Comparison of ENCODE assay signal across 1 cellular context in the genomic region with DNA sequence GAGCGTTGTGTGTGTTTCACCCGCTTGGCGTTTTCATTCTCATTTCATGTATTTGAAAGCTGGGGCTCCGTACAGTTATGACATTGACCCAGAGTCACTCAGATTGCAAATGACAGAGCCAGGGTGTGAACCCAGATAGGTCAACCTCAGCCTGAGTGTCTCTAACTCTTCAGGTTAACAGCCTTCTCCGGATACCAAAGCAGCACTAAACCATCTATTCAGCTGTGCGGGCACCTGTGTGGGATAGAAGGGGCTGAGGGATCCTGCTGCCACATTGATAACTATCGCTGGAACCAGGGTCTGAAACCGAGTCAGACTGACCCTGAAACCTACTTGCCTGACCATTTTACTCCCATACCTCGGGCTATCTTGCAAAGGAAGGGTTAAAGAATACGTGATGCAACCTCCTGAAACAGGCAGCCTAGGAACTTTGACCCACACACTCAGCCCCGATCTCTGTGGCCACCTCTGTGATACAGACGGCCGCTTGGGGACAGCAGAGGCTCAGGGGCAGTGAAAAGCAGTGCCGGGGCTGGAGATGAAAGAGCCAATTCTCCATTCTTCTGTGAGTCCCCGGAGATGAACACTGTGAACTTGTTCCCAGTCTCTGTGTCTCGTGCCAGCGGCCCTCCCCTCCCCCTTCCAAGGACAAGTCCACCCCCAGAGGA.
TF ChIP-seq lines count a peak whose summit lies in the region.

No MANE protein-coding gene starts in this region.

TF ChIP-seq in HepG2, 621 proteins besides CTCF, POLR2A, EP300 and RAD21 (continued from another document and continues in another):
- TF ChIP-seq, protein P1, sequence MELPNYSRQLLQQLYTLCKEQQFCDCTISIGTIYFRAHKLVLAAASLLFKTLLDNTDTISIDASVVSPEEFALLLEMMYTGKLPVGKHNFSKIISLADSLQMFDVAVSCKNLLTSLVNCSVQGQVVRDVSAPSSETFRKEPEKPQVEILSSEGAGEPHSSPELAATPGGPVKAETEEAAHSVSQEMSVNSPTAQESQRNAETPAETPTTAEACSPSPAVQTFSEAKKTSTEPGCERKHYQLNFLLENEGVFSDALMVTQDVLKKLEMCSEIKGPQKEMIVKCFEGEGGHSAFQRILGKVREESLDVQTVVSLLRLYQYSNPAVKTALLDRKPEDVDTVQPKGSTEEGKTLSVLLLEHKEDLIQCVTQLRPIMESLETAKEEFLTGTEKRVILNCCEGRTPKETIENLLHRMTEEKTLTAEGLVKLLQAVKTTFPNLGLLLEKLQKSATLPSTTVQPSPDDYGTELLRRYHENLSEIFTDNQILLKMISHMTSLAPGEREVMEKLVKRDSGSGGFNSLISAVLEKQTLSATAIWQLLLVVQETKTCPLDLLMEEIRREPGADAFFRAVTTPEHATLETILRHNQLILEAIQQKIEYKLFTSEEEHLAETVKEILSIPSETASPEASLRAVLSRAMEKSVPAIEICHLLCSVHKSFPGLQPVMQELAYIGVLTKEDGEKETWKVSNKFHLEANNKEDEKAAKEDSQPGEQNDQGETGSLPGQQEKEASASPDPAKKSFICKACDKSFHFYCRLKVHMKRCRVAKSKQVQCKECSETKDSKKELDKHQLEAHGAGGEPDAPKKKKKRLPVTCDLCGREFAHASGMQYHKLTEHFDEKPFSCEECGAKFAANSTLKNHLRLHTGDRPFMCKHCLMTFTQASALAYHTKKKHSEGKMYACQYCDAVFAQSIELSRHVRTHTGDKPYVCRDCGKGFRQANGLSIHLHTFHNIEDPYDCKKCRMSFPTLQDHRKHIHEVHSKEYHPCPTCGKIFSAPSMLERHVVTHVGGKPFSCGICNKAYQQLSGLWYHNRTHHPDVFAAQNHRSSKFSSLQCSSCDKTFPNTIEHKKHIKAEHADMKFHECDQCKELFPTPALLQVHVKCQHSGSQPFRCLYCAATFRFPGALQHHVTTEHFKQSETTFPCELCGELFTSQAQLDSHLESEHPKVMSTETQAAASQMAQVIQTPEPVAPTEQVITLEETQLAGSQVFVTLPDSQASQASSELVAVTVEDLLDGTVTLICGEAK (IDR thresholded peaks at IDR 0.05): no peak
- TF ChIP-seq, protein P1 (CRISPR knock-in tag; IDR thresholded peaks at IDR 0.05): no peak
- TF ChIP-seq ZC3H13 (CRISPR knock-in tag; IDR thresholded peaks at IDR 0.05) (no peak), ZNF142 (CRISPR knock-in tag; IDR thresholded peaks at IDR 0.05) (no peak), HDAC2 (CRISPR knock-in tag; IDR thresholded peaks at IDR 0.05) (peak; percentile 82), ZFP36L1 (CRISPR knock-in tag; IDR thresholded peaks at IDR 0.05) (0 out of 2 replicates have a peak, but pooled peaks have one; percentile 28), ZNF574 (CRISPR knock-in tag; IDR thresholded peaks at IDR 0.05) (peak; percentile 83), EED (CRISPR knock-in tag; IDR thresholded peaks at IDR 0.05) (peak; percentile 67), ZSCAN21 (CRISPR knock-in tag; IDR thresholded peaks at IDR 0.05; ENCODE audit: borderline replicate concordance) (peak; percentile 82; the same call in 1 of the 2 replicates), RORA (CRISPR knock-in tag; IDR thresholded peaks at IDR 0.05) (no peak), AHR (CRISPR knock-in tag; IDR thresholded peaks at IDR 0.05) (peak; percentile 46; the same call in 1 of the 2 replicates), ZNF75D (CRISPR knock-in tag; IDR thresholded peaks at IDR 0.05; ENCODE audit: borderline replicate concordance) (no peak), ZNF510 (CRISPR knock-in tag; IDR thresholded peaks at IDR 0.05; ENCODE audit: low read depth) (0 out of 2 replicates have a peak, but pooled peaks have one; percentile 55), MAX (IDR thresholded peaks at IDR 0.05) (peak; percentile 25; the same call in 1 of the 2 replicates), ZNF773 (CRISPR knock-in tag; IDR thresholded peaks at IDR 0.05; ENCODE audit: borderline replicate concordance) (no peak), ZMYM4 (CRISPR knock-in tag; IDR thresholded peaks at IDR 0.05) (peak; percentile 98), ARID2 (CRISPR knock-in tag; IDR thresholded peaks at IDR 0.05; ENCODE audit: borderline replicate concordance) (no peak), SMYD3 (CRISPR knock-in tag; IDR thresholded peaks at IDR 0.05) (no peak), ZNF136 (CRISPR knock-in tag; IDR thresholded peaks at IDR 0.05; ENCODE audit: low read depth) (peak; percentile 90; the same call in 1 of the 2 replicates), ATRX (CRISPR knock-in tag; IDR thresholded peaks at IDR 0.05; ENCODE audit: borderline replicate concordance) (no peak)
- TF ChIP-seq, protein P2, sequence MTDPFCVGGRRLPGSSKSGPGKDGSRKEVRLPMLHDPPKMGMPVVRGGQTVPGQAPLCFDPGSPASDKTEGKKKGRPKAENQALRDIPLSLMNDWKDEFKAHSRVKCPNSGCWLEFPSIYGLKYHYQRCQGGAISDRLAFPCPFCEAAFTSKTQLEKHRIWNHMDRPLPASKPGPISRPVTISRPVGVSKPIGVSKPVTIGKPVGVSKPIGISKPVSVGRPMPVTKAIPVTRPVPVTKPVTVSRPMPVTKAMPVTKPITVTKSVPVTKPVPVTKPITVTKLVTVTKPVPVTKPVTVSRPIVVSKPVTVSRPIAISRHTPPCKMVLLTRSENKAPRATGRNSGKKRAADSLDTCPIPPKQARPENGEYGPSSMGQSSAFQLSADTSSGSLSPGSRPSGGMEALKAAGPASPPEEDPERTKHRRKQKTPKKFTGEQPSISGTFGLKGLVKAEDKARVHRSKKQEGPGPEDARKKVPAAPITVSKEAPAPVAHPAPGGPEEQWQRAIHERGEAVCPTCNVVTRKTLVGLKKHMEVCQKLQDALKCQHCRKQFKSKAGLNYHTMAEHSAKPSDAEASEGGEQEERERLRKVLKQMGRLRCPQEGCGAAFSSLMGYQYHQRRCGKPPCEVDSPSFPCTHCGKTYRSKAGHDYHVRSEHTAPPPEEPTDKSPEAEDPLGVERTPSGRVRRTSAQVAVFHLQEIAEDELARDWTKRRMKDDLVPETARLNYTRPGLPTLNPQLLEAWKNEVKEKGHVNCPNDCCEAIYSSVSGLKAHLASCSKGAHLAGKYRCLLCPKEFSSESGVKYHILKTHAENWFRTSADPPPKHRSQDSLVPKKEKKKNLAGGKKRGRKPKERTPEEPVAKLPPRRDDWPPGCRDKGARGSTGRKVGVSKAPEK (CRISPR knock-in tag; IDR thresholded peaks at IDR 0.05; ENCODE audit: borderline replicate concordance): peak; percentile 78
- TF ChIP-seq, protein P3, sequence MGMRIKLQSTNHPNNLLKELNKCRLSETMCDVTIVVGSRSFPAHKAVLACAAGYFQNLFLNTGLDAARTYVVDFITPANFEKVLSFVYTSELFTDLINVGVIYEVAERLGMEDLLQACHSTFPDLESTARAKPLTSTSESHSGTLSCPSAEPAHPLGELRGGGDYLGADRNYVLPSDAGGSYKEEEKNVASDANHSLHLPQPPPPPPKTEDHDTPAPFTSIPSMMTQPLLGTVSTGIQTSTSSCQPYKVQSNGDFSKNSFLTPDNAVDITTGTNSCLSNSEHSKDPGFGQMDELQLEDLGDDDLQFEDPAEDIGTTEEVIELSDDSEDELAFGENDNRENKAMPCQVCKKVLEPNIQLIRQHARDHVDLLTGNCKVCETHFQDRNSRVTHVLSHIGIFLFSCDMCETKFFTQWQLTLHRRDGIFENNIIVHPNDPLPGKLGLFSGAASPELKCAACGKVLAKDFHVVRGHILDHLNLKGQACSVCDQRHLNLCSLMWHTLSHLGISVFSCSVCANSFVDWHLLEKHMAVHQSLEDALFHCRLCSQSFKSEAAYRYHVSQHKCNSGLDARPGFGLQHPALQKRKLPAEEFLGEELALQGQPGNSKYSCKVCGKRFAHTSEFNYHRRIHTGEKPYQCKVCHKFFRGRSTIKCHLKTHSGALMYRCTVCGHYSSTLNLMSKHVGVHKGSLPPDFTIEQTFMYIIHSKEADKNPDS (CRISPR knock-in tag; IDR thresholded peaks at IDR 0.05): peak; percentile 69; the same call in 1 of the 2 replicates
